Comparison of ENCODE assay signal across 1 cellular context in the genomic region with DNA sequence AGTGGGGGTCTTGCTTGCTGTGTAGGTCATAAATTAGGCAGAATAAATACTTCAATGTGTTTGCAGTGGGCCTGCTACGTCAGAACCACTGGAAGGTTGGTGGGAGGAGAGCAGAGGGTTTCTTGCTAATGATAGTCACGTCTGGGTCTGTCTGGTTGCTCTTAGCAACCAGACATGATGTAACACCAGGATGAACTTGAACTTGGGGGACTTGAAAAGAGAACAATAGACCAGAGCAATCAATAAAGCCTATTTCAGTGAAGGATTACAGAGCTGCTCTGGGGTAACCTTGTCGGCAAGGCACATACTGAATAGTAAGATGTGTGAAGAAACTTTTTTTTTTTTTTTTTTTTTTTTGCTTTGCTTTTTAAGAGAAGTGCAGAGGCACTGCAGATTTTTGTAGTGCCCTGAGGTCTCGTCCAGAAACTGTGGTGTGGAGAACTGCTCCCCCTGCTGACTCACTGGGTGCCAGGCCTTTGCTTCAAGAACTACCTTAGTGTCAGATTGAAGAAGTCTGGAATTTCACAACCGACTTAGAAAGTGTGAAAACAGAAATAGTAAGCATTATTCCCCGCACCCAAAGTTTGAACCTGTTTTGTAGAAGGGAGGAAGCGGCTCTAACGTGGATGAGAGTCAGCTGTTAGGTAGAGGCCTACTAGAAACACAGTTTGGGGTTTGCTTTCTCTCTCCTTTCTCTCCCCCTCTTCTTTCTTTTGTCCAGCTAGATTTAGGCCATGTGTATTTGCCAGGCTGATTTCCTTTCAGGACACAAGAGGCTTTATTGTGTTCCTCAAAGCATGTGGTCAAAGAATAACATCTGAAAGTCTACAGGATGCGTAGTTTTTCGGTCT.
TF ChIP-seq lines count a peak whose summit lies in the region.

No MANE protein-coding gene starts in this region.

TF ChIP-seq in HepG2, 621 proteins besides CTCF, POLR2A, EP300 and RAD21 (continued from another document and continues in another):
- TF ChIP-seq, protein P1, sequence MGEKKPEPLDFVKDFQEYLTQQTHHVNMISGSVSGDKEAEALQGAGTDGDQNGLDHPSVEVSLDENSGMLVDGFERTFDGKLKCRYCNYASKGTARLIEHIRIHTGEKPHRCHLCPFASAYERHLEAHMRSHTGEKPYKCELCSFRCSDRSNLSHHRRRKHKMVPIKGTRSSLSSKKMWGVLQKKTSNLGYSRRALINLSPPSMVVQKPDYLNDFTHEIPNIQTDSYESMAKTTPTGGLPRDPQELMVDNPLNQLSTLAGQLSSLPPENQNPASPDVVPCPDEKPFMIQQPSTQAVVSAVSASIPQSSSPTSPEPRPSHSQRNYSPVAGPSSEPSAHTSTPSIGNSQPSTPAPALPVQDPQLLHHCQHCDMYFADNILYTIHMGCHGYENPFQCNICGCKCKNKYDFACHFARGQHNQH (CRISPR knock-in tag; IDR thresholded peaks at IDR 0.05) = peak; percentile 49
- TF ChIP-seq HOXA5 (CRISPR knock-in tag; IDR thresholded peaks at IDR 0.05) = no peak
- peak; percentile 94 for TF ChIP-seq RXRB (CRISPR knock-in tag; IDR thresholded peaks at IDR 0.05; ENCODE audit: borderline replicate concordance)
- TF ChIP-seq BCL6 (CRISPR knock-in tag; IDR thresholded peaks at IDR 0.05) = peak; percentile 96
- peak; percentile 69 for TF ChIP-seq CEBPB (IDR thresholded peaks at IDR 0.05; ENCODE audit: borderline replicate concordance, low read depth, low read length)
- TF ChIP-seq DBP (CRISPR knock-in tag; IDR thresholded peaks at IDR 0.05; ENCODE audit: not compliant biosample characterization) = no peak
- TF ChIP-seq ZNF652 (CRISPR knock-in tag; IDR thresholded peaks at IDR 0.05; ENCODE audit: borderline replicate concordance, low read depth) = no peak
- TF ChIP-seq ATF7 (IDR thresholded peaks at IDR 0.05) = peak; percentile 68
- peak; percentile 56; the same call in 1 of the 2 replicates for TF ChIP-seq ATF7 (CRISPR knock-in tag; IDR thresholded peaks at IDR 0.05)
- no peak for TF ChIP-seq NKX3-1 (CRISPR knock-in tag; IDR thresholded peaks at IDR 0.05)
- TF ChIP-seq NONO (IDR thresholded peaks at IDR 0.05) = no peak
- TF ChIP-seq NONO (CRISPR knock-in tag; conservative IDR thresholded peaks at IDR 0.05) = peak; percentile 52; the same call in 1 of the 2 replicates
- TF ChIP-seq TGIF2 (CRISPR knock-in tag; IDR thresholded peaks at IDR 0.05) = peak; percentile 37; the same call in 1 of the 2 replicates
- TF ChIP-seq, protein P2, sequence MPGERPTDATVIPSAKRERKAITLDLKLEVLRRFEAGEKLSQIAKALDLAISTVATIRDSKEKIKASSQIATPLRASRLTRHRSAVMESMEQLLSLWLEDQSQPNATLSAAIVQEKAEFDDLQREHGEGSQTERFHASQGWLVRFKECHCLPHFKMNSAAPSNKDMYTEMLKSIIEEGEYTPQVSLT (CRISPR knock-in tag; IDR thresholded peaks at IDR 0.05; ENCODE audit: borderline replicate concordance, low read depth) = no peak
- TF ChIP-seq FOXK1 (CRISPR knock-in tag; IDR thresholded peaks at IDR 0.05; ENCODE audit: borderline replicate concordance, low read depth) = peak; percentile 76; the same call in 1 of the 2 replicates
- TF ChIP-seq, protein P3, sequence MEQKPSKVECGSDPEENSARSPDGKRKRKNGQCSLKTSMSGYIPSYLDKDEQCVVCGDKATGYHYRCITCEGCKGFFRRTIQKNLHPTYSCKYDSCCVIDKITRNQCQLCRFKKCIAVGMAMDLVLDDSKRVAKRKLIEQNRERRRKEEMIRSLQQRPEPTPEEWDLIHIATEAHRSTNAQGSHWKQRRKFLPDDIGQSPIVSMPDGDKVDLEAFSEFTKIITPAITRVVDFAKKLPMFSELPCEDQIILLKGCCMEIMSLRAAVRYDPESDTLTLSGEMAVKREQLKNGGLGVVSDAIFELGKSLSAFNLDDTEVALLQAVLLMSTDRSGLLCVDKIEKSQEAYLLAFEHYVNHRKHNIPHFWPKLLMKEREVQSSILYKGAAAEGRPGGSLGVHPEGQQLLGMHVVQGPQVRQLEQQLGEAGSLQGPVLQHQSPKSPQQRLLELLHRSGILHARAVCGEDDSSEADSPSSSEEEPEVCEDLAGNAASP (CRISPR knock-in tag; IDR thresholded peaks at IDR 0.05; ENCODE audit: borderline replicate concordance) = peak; percentile 92
- TF ChIP-seq IKZF4 (CRISPR knock-in tag; IDR thresholded peaks at IDR 0.05; ENCODE audit: borderline replicate concordance, low read depth, not compliant biosample characterization) = no peak
- TF ChIP-seq ZNF660 (CRISPR knock-in tag; IDR thresholded peaks at IDR 0.05; ENCODE audit: borderline replicate concordance, low read depth) = no peak
- TF ChIP-seq SMAD3 (CRISPR knock-in tag; IDR thresholded peaks at IDR 0.05) = peak; percentile 85
- TF ChIP-seq ZFP62 (CRISPR knock-in tag; IDR thresholded peaks at IDR 0.05) = no peak
- no peak for TF ChIP-seq ZNF367 (CRISPR knock-in tag; IDR thresholded peaks at IDR 0.05; ENCODE audit: borderline replicate concordance)
- TF ChIP-seq JUNB (CRISPR knock-in tag; IDR thresholded peaks at IDR 0.05; ENCODE audit: borderline replicate concordance) = 0 out of 2 replicates have a peak, but pooled peaks have one; percentile 28
- peak; percentile 94 for TF ChIP-seq PAF1 (CRISPR knock-in tag; IDR thresholded peaks at IDR 0.05)
- TF ChIP-seq THAP11 (CRISPR knock-in tag; IDR thresholded peaks at IDR 0.05) = peak; percentile 34; the same call in 1 of the 2 replicates
- TF ChIP-seq FOXJ3 (CRISPR knock-in tag; IDR thresholded peaks at IDR 0.05; ENCODE audit: borderline replicate concordance) = peak; percentile 56; the same call in 1 of the 2 replicates
- TF ChIP-seq PHF20 (CRISPR knock-in tag; IDR thresholded peaks at IDR 0.05) = no peak
- no peak for TF ChIP-seq GATAD1 (CRISPR knock-in tag; IDR thresholded peaks at IDR 0.05)
- TF ChIP-seq ZFP1 (CRISPR knock-in tag; IDR thresholded peaks at IDR 0.05) = no peak
- TF ChIP-seq FOXK2 (IDR thresholded peaks at IDR 0.05) = 0 out of 2 replicates have a peak, but pooled peaks have one; percentile 27
- TF ChIP-seq IRF2 (CRISPR knock-in tag; IDR thresholded peaks at IDR 0.05) = peak; percentile 60
- peak; percentile 94 for TF ChIP-seq SOX13 (IDR thresholded peaks at IDR 0.05)
- TF ChIP-seq SOX13 (CRISPR knock-in tag; conservative IDR thresholded peaks at IDR 0.05 in 1 of 2, IDR thresholded peaks at IDR 0.05 in 1 of 2) = peak in 1 of 2 experiments; percentile 98; a peak in 2 of 4 replicates
- TF ChIP-seq CREM (IDR thresholded peaks at IDR 0.05) = peak; percentile 64
- no peak for TF ChIP-seq CREM (CRISPR knock-in tag; IDR thresholded peaks at IDR 0.05)
- no peak for TF ChIP-seq TSC22D2 (CRISPR knock-in tag; IDR thresholded peaks at IDR 0.05; ENCODE audit: borderline replicate concordance)
- TF ChIP-seq RARA (CRISPR knock-in tag; IDR thresholded peaks at IDR 0.05) = peak; percentile 95
- no peak for TF ChIP-seq ZNF121 (CRISPR knock-in tag; IDR thresholded peaks at IDR 0.05)
- no peak for TF ChIP-seq ZNF460 (CRISPR knock-in tag; IDR thresholded peaks at IDR 0.05; ENCODE audit: borderline replicate concordance)
- TF ChIP-seq KMT2B (CRISPR knock-in tag; IDR thresholded peaks at IDR 0.05) = no peak
- TF ChIP-seq, protein P4, sequence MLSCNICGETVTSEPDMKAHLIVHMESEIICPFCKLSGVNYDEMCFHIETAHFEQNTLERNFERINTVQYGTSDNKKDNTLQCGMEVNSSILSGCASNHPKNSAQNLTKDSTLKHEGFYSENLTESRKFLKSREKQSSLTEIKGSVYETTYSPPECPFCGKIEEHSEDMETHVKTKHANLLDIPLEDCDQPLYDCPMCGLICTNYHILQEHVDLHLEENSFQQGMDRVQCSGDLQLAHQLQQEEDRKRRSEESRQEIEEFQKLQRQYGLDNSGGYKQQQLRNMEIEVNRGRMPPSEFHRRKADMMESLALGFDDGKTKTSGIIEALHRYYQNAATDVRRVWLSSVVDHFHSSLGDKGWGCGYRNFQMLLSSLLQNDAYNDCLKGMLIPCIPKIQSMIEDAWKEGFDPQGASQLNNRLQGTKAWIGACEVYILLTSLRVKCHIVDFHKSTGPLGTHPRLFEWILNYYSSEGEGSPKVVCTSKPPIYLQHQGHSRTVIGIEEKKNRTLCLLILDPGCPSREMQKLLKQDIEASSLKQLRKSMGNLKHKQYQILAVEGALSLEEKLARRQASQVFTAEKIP (CRISPR knock-in tag; IDR thresholded peaks at IDR 0.05; ENCODE audit: borderline replicate concordance) = no peak
- TF ChIP-seq, protein P5, sequence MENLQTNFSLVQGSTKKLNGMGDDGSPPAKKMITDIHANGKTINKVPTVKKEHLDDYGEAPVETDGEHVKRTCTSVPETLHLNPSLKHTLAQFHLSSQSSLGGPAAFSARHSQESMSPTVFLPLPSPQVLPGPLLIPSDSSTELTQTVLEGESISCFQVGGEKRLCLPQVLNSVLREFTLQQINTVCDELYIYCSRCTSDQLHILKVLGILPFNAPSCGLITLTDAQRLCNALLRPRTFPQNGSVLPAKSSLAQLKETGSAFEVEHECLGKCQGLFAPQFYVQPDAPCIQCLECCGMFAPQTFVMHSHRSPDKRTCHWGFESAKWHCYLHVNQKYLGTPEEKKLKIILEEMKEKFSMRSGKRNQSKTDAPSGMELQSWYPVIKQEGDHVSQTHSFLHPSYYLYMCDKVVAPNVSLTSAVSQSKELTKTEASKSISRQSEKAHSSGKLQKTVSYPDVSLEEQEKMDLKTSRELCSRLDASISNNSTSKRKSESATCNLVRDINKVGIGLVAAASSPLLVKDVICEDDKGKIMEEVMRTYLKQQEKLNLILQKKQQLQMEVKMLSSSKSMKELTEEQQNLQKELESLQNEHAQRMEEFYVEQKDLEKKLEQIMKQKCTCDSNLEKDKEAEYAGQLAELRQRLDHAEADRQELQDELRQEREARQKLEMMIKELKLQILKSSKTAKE (CRISPR knock-in tag; IDR thresholded peaks at IDR 0.05; ENCODE audit: borderline replicate concordance) = peak; percentile 98
- peak; percentile 78 for TF ChIP-seq POLR2AphosphoS5 (IDR thresholded peaks at IDR 0.05; ENCODE audit: low read depth, low read length)
- TF ChIP-seq HDAC1 (CRISPR knock-in tag; IDR thresholded peaks at IDR 0.05) = 0 out of 2 replicates have a peak, but pooled peaks have one; percentile 37
- TF ChIP-seq RCOR2 (CRISPR knock-in tag; IDR thresholded peaks at IDR 0.05) = peak; percentile 39; the same call in 1 of the 2 replicates
- peak; percentile 65; the same call in 1 of the 2 replicates for TF ChIP-seq MIER3 (CRISPR knock-in tag; IDR thresholded peaks at IDR 0.05; ENCODE audit: borderline replicate concordance)
- no peak for TF ChIP-seq SNAI1 (CRISPR knock-in tag; IDR thresholded peaks at IDR 0.05; ENCODE audit: borderline replicate concordance)
- peak; percentile 76; the same call in 1 of the 2 replicates for TF ChIP-seq MBD4 (IDR thresholded peaks at IDR 0.05; ENCODE audit: borderline replicate concordance, low read length)
- TF ChIP-seq SAP130 (CRISPR knock-in tag; IDR thresholded peaks at IDR 0.05; ENCODE audit: low read depth) = peak; percentile 36
- TF ChIP-seq NR2F1 (CRISPR knock-in tag; IDR thresholded peaks at IDR 0.05) = 0 out of 4 replicates have a peak, but pooled peaks of 1 of the 2 experiments have one; percentile 44
- TF ChIP-seq ZBTB7B (CRISPR knock-in tag; IDR thresholded peaks at IDR 0.05) = no peak
- TF ChIP-seq ZBTB26 (CRISPR knock-in tag; IDR thresholded peaks at IDR 0.05; ENCODE audit: borderline replicate concordance) = no peak
- TF ChIP-seq MEF2D (CRISPR knock-in tag; IDR thresholded peaks at IDR 0.05) = peak; percentile 80
- TF ChIP-seq ZNF430 (CRISPR knock-in tag; IDR thresholded peaks at IDR 0.05) = 0 out of 2 replicates have a peak, but pooled peaks have one; percentile 25
- peak; percentile 95 for TF ChIP-seq POLR2AphosphoS2 (IDR thresholded peaks at IDR 0.05; ENCODE audit: low read depth, low read length)
- 0 out of 2 replicates have a peak, but pooled peaks have one; percentile 36 for TF ChIP-seq ZNF512B (CRISPR knock-in tag; IDR thresholded peaks at IDR 0.05; ENCODE audit: borderline replicate concordance)
- 0 out of 2 replicates have a peak, but pooled peaks have one; percentile 37 for TF ChIP-seq ZC3H13 (CRISPR knock-in tag; IDR thresholded peaks at IDR 0.05)
